9 cellular contexts compared by ENCODE assay signal in genomic region chr5:80191397-80191796, GRCh38.
DNase-seq lines count a peak whose midpoint lies in the region; ATAC-seq and TF ChIP-seq lines count a peak whose summit lies in the region.
"Had no signal": no experiment of that assay in that cellular context is flagged by ENCODE, and none has a peak within 500 bp of the region (broad histone marks: within the 10 kb centered on the region; RNA-seq: fewer than 3 reads in every experiment).

No MANE protein-coding gene starts in this region.

- H3K79me1 ChIP-seq in H9 (ENCODE audit: insufficient read depth, low read depth, low read length, poor library complexity, severe bottlenecking): peaks cover 2% of the 10 kb centered on the region

- no peak for DNase-seq in H9
- DNase-seq in endodermal cell: peak; percentile 26
- DNase-seq in stimulated activated naive B cell treated with anti-CD40 and anti-IgM and Interleukin-4, amounts not matched to agents 10 μg/mL and 1 μg/mL and 100 μg/mL, for 72 hours: no peak
- DNase-seq in activated CD4-positive, CD25-positive, alpha-beta regulatory T cell treated with anti-CD3 and anti-CD28 coated beads, Interleukin-2, amount 50 U/mL, for 72 hours: no peak
- no peak for DNase-seq in foreskin keratinocyte
- no peak for DNase-seq in DMS153 treated with DMSO at 0.1 percent for 48 hours (lab: John Stamatoyannopoulos, UW; ENCODE audit: unreplicated experiment)
- DNase-seq: body of pancreas had no signal

- no peak overlapping the region for H2BK15ac ChIP-seq in H9 (ENCODE audit: low read depth, low read length)

- no peak overlapping the region for H3K14ac ChIP-seq in H9 (ENCODE audit: insufficient read depth, low read length)

- H2AFZ ChIP-seq in H9 (ENCODE audit: low read length) (no peak overlapping the region), SU-DHL-6 (ENCODE audit: low read depth, low read length, severe bottlenecking) (no peak overlapping the region)

- H4K5ac ChIP-seq in H9 (ENCODE audit: insufficient read length, low read depth, low read length): no peak overlapping the region

- H3K4me3 ChIP-seq in SU-DHL-6 (ENCODE audit: insufficient read depth, low read length, poor library complexity, severe bottlenecking) (peak overlapping the region; percentile 34), endodermal cell (ENCODE audit: low read length) (no peak overlapping the region)
- H3K4me3 ChIP-seq: body of pancreas had no signal

- peaks cover 94% of the 10 kb centered on the region for H3F3A ChIP-seq in SU-DHL-6 (ENCODE audit: insufficient read depth)

- no peak overlapping the region for H2BK5ac ChIP-seq in H9 (ENCODE audit: insufficient read length, low read length)

- H3K9me2 ChIP-seq in SU-DHL-6 (replicated peaks; ENCODE audit: insufficient read depth, low read length): no peaks in the 10 kb centered on the region

- H3K4ac ChIP-seq in H9 (ENCODE audit: low read depth, low read length): no peak overlapping the region

- H2BK12ac ChIP-seq in H9 (ENCODE audit: insufficient read length, low read depth, low read length): no peak overlapping the region

- H3K9me3 Mint-ChIP-seq in H9 (no peaks in the 10 kb centered on the region), endodermal cell (no peaks in the 10 kb centered on the region)
- no peaks in the 10 kb centered on the region for H3K9me3 Mint-ChIP-seq in stimulated activated naive B cell treated with anti-CD40 and anti-IgM and Interleukin-4, amounts not matched to agents 10 μg/mL and 1 μg/mL and 100 μg/mL, for 72 hours
- H3K9me3 Mint-ChIP-seq: IgD-negative memory B cell had no signal

- H3K27me3 ChIP-seq in H9 (ENCODE audit: insufficient read depth, low read length) (no peaks in the 10 kb centered on the region), SU-DHL-6 (ENCODE audit: low read length) (no peaks in the 10 kb centered on the region), endodermal cell (ENCODE audit: control insufficient read depth, insufficient read depth, low read length, poor library complexity, severe bottlenecking) (no peaks in the 10 kb centered on the region), foreskin keratinocyte (no peaks in the 10 kb centered on the region)
- H3K27me3 ChIP-seq: body of pancreas had no signal

- H3K4me1 Mint-ChIP-seq in H9 (peaks cover 72 to 73% of the 10 kb centered on the region in 2 experiments), endodermal cell (peaks cover 54% of the 10 kb centered on the region)
- peaks cover 27 to 69% of the 10 kb centered on the region in 2 donors for H3K4me1 Mint-ChIP-seq in stimulated activated naive B cell treated with anti-CD40 and anti-IgM and Interleukin-4, amounts not matched to agents 10 μg/mL and 1 μg/mL and 100 μg/mL, for 72 hours

- no peak overlapping the region for H4K91ac ChIP-seq in H9 (ENCODE audit: insufficient read length, low read depth, low read length)

- H3K9me3 ChIP-seq in H9 (ENCODE audit: control insufficient read depth, low read depth, low read length) (no peaks in the 10 kb centered on the region), SU-DHL-6 (ENCODE audit: insufficient read depth, low read length) (no peaks in the 10 kb centered on the region), endodermal cell (ENCODE audit: control insufficient read depth, low read length) (no peaks in the 10 kb centered on the region)
- H3K9me3 ChIP-seq: body of pancreas had no signal

- H2BK20ac ChIP-seq in H9 (ENCODE audit: low read depth, low read length, poor library complexity, severe bottlenecking): no peak overlapping the region

- H3T11ph ChIP-seq in H9 (ENCODE audit: low read length): no peak overlapping the region

- no CpG with 5 or more reads among the region's 4 CpGs for WGBS in H9 (ENCODE audit: extremely low coverage, insufficient read length, low lambda C conversion rate)
- WGBS in endodermal cell (ENCODE audit: insufficient coverage in 1 of 2, insufficient read length in 1 of 2), 2 experiments: 90% methylated on average over 4 of the region's 4 CpGs; no CpG with 5 or more reads in 1 of the 2 experiments

- H3K4me3 Mint-ChIP-seq in H9 (no peak overlapping the region), endodermal cell (no peak overlapping the region)
- H3K4me3 Mint-ChIP-seq in stimulated activated naive B cell treated with anti-CD40 and anti-IgM and Interleukin-4, amounts not matched to agents 10 μg/mL and 1 μg/mL and 100 μg/mL, for 72 hours: peak overlapping the region in 1 of 2 donors; percentile 76
- H3K4me3 Mint-ChIP-seq: IgD-negative memory B cell had no signal

- H2BK120ac ChIP-seq in H9 (ENCODE audit: low read depth, low read length, poor library complexity, severe bottlenecking): no peak overlapping the region

- H3K56ac ChIP-seq in H9 (ENCODE audit: insufficient read length, low read depth, low read length): no peak overlapping the region

- peaks cover 2% of the 10 kb centered on the region; the same call in 1 of the 2 replicates for H3K36me3 ChIP-seq in SU-DHL-6 (ENCODE audit: low read length)
- H3K36me3 ChIP-seq in endodermal cell (ENCODE audit: control insufficient read depth, insufficient read depth, low read length): peaks cover 23% of the 10 kb centered on the region

- H3K18ac ChIP-seq in H9 (ENCODE audit: insufficient read length, low read depth, low read length): no peak overlapping the region

- H3K4me1 ChIP-seq in H9 (ENCODE audit: insufficient read depth, low read length): peaks cover 32% of the 10 kb centered on the region
- H3K4me1 ChIP-seq in endodermal cell (ENCODE audit: control insufficient read depth, insufficient read depth, low read length): peaks cover 12% of the 10 kb centered on the region
- H3K4me1 ChIP-seq in foreskin keratinocyte: peaks cover 4% of the 10 kb centered on the region

- peak in 1 of 2 donors; percentile 22 for ATAC-seq in stimulated activated naive B cell treated with anti-CD40 and anti-IgM and Interleukin-4, amounts not matched to agents 10 μg/mL and 1 μg/mL and 100 μg/mL, for 72 hours (replicated peaks)
- ATAC-seq in foreskin keratinocyte: no peak
- ATAC-seq: body of pancreas had no signal

- TF ChIP-seq CTCF in H9 (conservative IDR thresholded peaks at IDR 0.05) (no peak), SU-DHL-6 (IDR thresholded peaks at IDR 0.05; ENCODE audit: insufficient read depth, low read length, poor library complexity, severe bottlenecking) (no peak), endodermal cell (conservative IDR thresholded peaks at IDR 0.05) (no peak), foreskin keratinocyte (conservative IDR thresholded peaks at IDR 0.05) (no peak)

- H4K8ac ChIP-seq in H9 (replicated peaks; ENCODE audit: insufficient read length, low read depth, low read length): no peak overlapping the region

- H4K20me1 ChIP-seq in H9 (ENCODE audit: control insufficient read depth, insufficient read depth, insufficient read length) (no peaks in the 10 kb centered on the region), SU-DHL-6 (ENCODE audit: low read depth, low read length) (no peaks in the 10 kb centered on the region)

- peaks cover 2 to 6% (median 6%) of the 10 kb centered on the region in 3 experiments; a peak in 5 of 7 replicates for H3K36me3 Mint-ChIP-seq in H9 (ENCODE audit: insufficient read depth in 1 of 3, low read depth in 3 of 3)
- peaks cover 12% of the 10 kb centered on the region for H3K36me3 Mint-ChIP-seq in endodermal cell (ENCODE audit: low read depth)
- H3K36me3 Mint-ChIP-seq in stimulated activated naive B cell treated with anti-CD40 and anti-IgM and Interleukin-4, amounts not matched to agents 10 μg/mL and 1 μg/mL and 100 μg/mL, for 72 hours: peaks cover 8 to 12% of the 10 kb centered on the region in 2 donors

- H3K79me2 ChIP-seq in H9 (ENCODE audit: insufficient read depth, low read length): peaks cover 17% of the 10 kb centered on the region; the same call in 1 of the 2 replicates
- H3K79me2 ChIP-seq in SU-DHL-6 (ENCODE audit: insufficient read depth, low read length): peaks cover 87% of the 10 kb centered on the region

- H3K27ac Mint-ChIP-seq in H9: peak overlapping the region in 2 of 3 experiments; percentile 39 to 49; a peak in 1 of 7 replicates
- no peak overlapping the region for H3K27ac Mint-ChIP-seq in endodermal cell
- H3K27ac Mint-ChIP-seq in stimulated activated naive B cell treated with anti-CD40 and anti-IgM and Interleukin-4, amounts not matched to agents 10 μg/mL and 1 μg/mL and 100 μg/mL, for 72 hours: peak overlapping the region; percentile 90

- H3K27ac ChIP-seq in H9 (ENCODE audit: insufficient read length, low read depth, low read length) (peak overlapping the region; percentile 28), SU-DHL-6 (ENCODE audit: low read depth, low read length) (peak overlapping the region; percentile 99), endodermal cell (ENCODE audit: low read depth, low read length) (no peak overlapping the region), foreskin keratinocyte (no peak overlapping the region)

- no peaks in the 10 kb centered on the region for H3K27me3 Mint-ChIP-seq in H9 (ENCODE audit: low read depth)
- H3K27me3 Mint-ChIP-seq in endodermal cell (ENCODE audit: insufficient read depth): no peaks in the 10 kb centered on the region
- no peaks in the 10 kb centered on the region for H3K27me3 Mint-ChIP-seq in stimulated activated naive B cell treated with anti-CD40 and anti-IgM and Interleukin-4, amounts not matched to agents 10 μg/mL and 1 μg/mL and 100 μg/mL, for 72 hours
- H3K27me3 Mint-ChIP-seq: IgD-negative memory B cell had no signal

- H3K23me2 ChIP-seq in H9 (ENCODE audit: insufficient read length, low read depth, low read length, poor library complexity, severe bottlenecking): no peaks in the 10 kb centered on the region

- H3K9ac ChIP-seq in H9 (ENCODE audit: extremely low read depth, insufficient read length, low read length) (no peak overlapping the region), SU-DHL-6 (ENCODE audit: low read length) (peak overlapping the region; percentile 68), endodermal cell (ENCODE audit: extremely low read depth, low read length, poor library complexity, severe bottlenecking) (no peak overlapping the region)

- H3K4me2 ChIP-seq in H9 (ENCODE audit: insufficient read depth, insufficient read length, low read length): peak overlapping the region; percentile 21
- peak overlapping the region; percentile 98 for H3K4me2 ChIP-seq in SU-DHL-6 (ENCODE audit: low read depth, low read length, poor library complexity, severe bottlenecking)

- H3K23ac ChIP-seq in H9 (ENCODE audit: insufficient read length, low read depth, low read length): no peak overlapping the region

- H2AK5ac ChIP-seq in H9 (ENCODE audit: insufficient read length, low read length): no peak overlapping the region

Comparison
In these comparisons a context has a peak if more than half of its experiments do, and no peak if none do; other contexts are left out.
1. H3K27ac ChIP-seq: peak in H9 (single experiment) and SU-DHL-6 (single experiment); none in endodermal cell (single experiment) and foreskin keratinocyte (single experiment).